Comparison of ENCODE assay signal across 16 cellular contexts in the genomic region with DNA sequence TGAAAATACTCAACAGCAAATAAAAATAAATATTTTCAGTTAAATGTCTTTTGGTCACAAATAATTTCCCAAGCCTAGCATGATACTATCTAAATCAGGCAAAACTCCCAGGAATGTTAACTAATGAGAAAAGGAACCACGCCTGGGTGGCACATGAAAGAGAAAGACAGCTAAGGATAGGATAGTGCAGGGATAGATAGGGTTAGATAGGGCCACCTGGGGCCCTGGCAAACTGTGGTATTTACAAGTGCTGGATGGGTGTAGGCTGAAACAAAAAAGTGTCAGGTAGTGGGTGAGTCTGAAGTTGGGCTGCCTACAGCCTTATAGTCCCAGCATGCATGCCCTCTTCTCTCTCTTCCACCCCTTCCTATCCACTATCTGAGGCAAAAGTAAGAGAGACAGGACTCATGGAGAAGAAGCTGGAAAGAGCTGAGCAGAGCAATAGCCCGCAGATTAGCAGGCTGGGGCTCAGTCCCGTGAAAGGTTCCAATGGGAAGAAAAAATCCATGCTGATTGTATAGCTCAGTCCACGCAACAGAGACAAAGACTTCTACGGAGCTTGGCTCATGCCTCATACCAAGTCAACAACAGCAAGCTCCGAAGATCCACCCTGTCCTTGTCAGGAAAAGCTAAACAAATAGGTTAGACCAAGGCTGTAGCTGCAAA.
"Had no signal": no experiment of that assay in that cellular context is flagged by ENCODE, and none has a peak within 500 bp of the region (broad histone marks: within the 10 kb centered on the region; RNA-seq: fewer than 3 reads in every experiment).

No MANE protein-coding gene starts in this region.

- H3K27ac ChIP-seq: foreskin keratinocyte, left ventricle myocardium inferior, sigmoid colon, upper lobe of left lung had no signal

- FAIRE-seq: astrocyte, endothelial cell of umbilical vein, islet of Langerhans had no signal

- H3K36me3 ChIP-seq: left ventricle myocardium inferior, sigmoid colon, upper lobe of left lung had no signal

- H3K4me3 ChIP-seq: left ventricle myocardium inferior, sigmoid colon, upper lobe of left lung had no signal

- H3K4me1 ChIP-seq: foreskin keratinocyte, left ventricle myocardium inferior, sigmoid colon, upper lobe of left lung had no signal

- H3K27me3 ChIP-seq: foreskin keratinocyte, sigmoid colon, upper lobe of left lung had no signal

- ATAC-seq: activated CD8-positive, alpha-beta T cell treated with anti-CD3 and anti-CD28 coated beads for 36 hours; activated naive CD8-positive, alpha-beta T cell treated with anti-CD3 and anti-CD28 coated beads, Interleukin-2, amount 50 U/mL, for 24 hours; activated T-cell treated with anti-CD3 and anti-CD28 coated beads, Interleukin-2, amount 50 U/mL, for 72 hours; foreskin keratinocyte; natural killer cell treated with Interleukin-12 subunit alpha and Interleukin-12 subunit beta and Interleukin-15 and Interleukin-18, amount 100 ng/mL, for 72 hours had no signal

- H3K4me1 Mint-ChIP-seq: activated naive CD8-positive, alpha-beta T cell treated with anti-CD3 and anti-CD28 coated beads, Interleukin-2, amount 50 U/mL, for 24 hours; memory B cell had no signal

- DNase-seq: activated CD8-positive, alpha-beta memory T cell treated with anti-CD3 and anti-CD28 coated beads, Interleukin-2, amount 50 U/mL, for 4 hours; activated CD8-positive, alpha-beta T cell treated with anti-CD3 and anti-CD28 coated beads for 36 hours; activated naive CD8-positive, alpha-beta T cell treated with anti-CD3 and anti-CD28 coated beads, Interleukin-2, amount 50 U/mL, for 24 hours; activated T-cell treated with anti-CD3 and anti-CD28 coated beads, Interleukin-2, amount 50 U/mL, for 72 hours; foreskin keratinocyte; left ventricle myocardium inferior; sigmoid colon; stimulated activated CD4-positive, alpha-beta T cell treated with anti-CD3 and anti-CD28 coated beads, Interleukin-2, amount 100 ng/mL, for 24 hours; stimulated activated naive CD4-positive, alpha-beta T cell treated with Interleukin-2 at 50 U/mL for 16 hours; T-helper 9 cell; upper lobe of left lung had no signal

- H3K27ac Mint-ChIP-seq: activated CD8-positive, alpha-beta T cell treated with anti-CD3 and anti-CD28 coated beads for 36 hours; activated naive CD8-positive, alpha-beta T cell treated with anti-CD3 and anti-CD28 coated beads, Interleukin-2, amount 50 U/mL, for 24 hours; activated T-cell treated with anti-CD3 and anti-CD28 coated beads, Interleukin-2, amount 50 U/mL, for 72 hours; memory B cell; natural killer cell treated with Interleukin-12 subunit alpha and Interleukin-12 subunit beta and Interleukin-15 and Interleukin-18, amount 100 ng/mL, for 72 hours had no signal

- H3K9me3 ChIP-seq: sigmoid colon, upper lobe of left lung had no signal

- H3K9me3 Mint-ChIP-seq: natural killer cell treated with Interleukin-12 subunit alpha and Interleukin-12 subunit beta and Interleukin-15 and Interleukin-18, amount 100 ng/mL, for 72 hours had no signal

- H3K4me3 Mint-ChIP-seq: activated CD8-positive, alpha-beta T cell treated with anti-CD3 and anti-CD28 coated beads for 36 hours; activated naive CD8-positive, alpha-beta T cell treated with anti-CD3 and anti-CD28 coated beads, Interleukin-2, amount 50 U/mL, for 24 hours; activated T-cell treated with anti-CD3 and anti-CD28 coated beads, Interleukin-2, amount 50 U/mL, for 72 hours; memory B cell; natural killer cell treated with Interleukin-12 subunit alpha and Interleukin-12 subunit beta and Interleukin-15 and Interleukin-18, amount 100 ng/mL, for 72 hours had no signal

- H3K27me3 Mint-ChIP-seq: activated CD8-positive, alpha-beta T cell treated with anti-CD3 and anti-CD28 coated beads for 36 hours; activated naive CD8-positive, alpha-beta T cell treated with anti-CD3 and anti-CD28 coated beads, Interleukin-2, amount 50 U/mL, for 24 hours; memory B cell; natural killer cell treated with Interleukin-12 subunit alpha and Interleukin-12 subunit beta and Interleukin-15 and Interleukin-18, amount 100 ng/mL, for 72 hours had no signal

- H3K36me3 Mint-ChIP-seq: memory B cell; natural killer cell treated with Interleukin-12 subunit alpha and Interleukin-12 subunit beta and Interleukin-15 and Interleukin-18, amount 100 ng/mL, for 72 hours had no signal
